In the genomic region with DNA sequence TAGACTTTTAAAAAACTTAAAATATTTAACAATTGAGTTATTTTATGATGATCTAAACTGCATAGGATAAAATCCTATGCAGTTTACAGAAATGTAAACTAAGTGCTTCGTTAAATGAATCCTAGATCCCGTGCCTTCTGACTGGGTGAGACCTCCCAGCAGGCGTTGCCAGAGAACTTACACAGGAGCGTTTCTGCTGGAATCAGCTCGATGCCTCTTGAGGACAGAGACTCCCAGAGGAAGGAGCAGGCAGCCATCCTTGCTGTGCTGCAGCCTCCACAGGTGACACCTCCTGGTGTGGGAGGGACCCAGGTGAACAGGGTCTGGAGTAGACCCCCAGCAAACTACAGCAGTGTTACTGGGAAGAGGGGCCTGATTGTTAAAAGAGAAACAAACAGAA, we compare ENCODE assay signal across 21 cellular contexts.
"Had no signal": no experiment of that assay in that cellular context is flagged by ENCODE, and none has a peak within 500 bp of the region (broad histone marks: within the 10 kb centered on the region; RNA-seq: fewer than 3 reads in every experiment).

No MANE protein-coding gene starts in this region.

- DNase-seq: activated B cell treated with CpG ODN at 0.5 μM for 24 hours; activated CD4-positive, alpha-beta T cell treated with anti-CD3 and anti-CD28 coated beads for 4 hours; activated CD8-positive, alpha-beta T cell treated with anti-CD3 and anti-CD28 coated beads for 36 hours; activated naive CD4-positive, alpha-beta T cell treated with Interleukin-2 at 50 U/mL for 16 hours; activated naive CD8-positive, alpha-beta T cell treated with anti-CD3 and anti-CD28 coated beads, Interleukin-2, amount 10 ng/mL, durations not matched to agents 7 days and 5 days; activated T-cell treated with anti-CD3 and anti-CD28 coated beads, Interleukin-2, amount 50 U/mL, for 1 hour; amygdala; effector memory CD8-positive, alpha-beta T cell; foreskin melanocyte; naive thymus-derived CD8-positive, alpha-beta T cell; retina; stimulated activated CD4-positive, alpha-beta T cell treated with anti-CD3 and anti-CD28 coated beads, Interleukin-12 subunit alpha, Interleukin-12 subunit beta, amount 100 ng/mL, for 4 hours; stimulated activated CD4-positive, alpha-beta T cell treated with anti-CD3 and anti-CD28 coated beads, Interleukin-1b, Interleukin-23, amount 100 ng/mL, for 48 hours; stimulated activated naive CD4-positive, alpha-beta T cell treated with Interleukin-2 at 50 U/mL for 16 hours; thyroid gland had no signal

- H3K4me3 ChIP-seq: cardiac muscle cell, thyroid gland had no signal

- FAIRE-seq: TTC549 had no signal

- H3K36me3 Mint-ChIP-seq: activated naive CD8-positive, alpha-beta T cell treated with anti-CD3 and anti-CD28 coated beads, Interleukin-2, amount 10 ng/mL, durations not matched to agents 7 days and 5 days had no signal

- H3K9me3 ChIP-seq: thyroid gland had no signal

- H3K36me3 ChIP-seq: cardiac muscle cell, thyroid gland had no signal

- H3K27me3 Mint-ChIP-seq: activated B cell treated with CpG ODN at 0.5 μM for 24 hours; activated CD8-positive, alpha-beta T cell treated with anti-CD3 and anti-CD28 coated beads for 36 hours; activated T-helper 17 cell treated with anti-CD3 and anti-CD28 coated beads, Interleukin-2, amount 50 U/mL, for 72 hours; effector memory CD8-positive, alpha-beta T cell; memory B cell; naive thymus-derived CD8-positive, alpha-beta T cell had no signal

- H3K9me3 Mint-ChIP-seq: activated T-helper 17 cell treated with anti-CD3 and anti-CD28 coated beads, Interleukin-2, amount 50 U/mL, for 72 hours; effector memory CD8-positive, alpha-beta T cell; memory B cell; T-helper 2 cell treated with Interferon-gamma antibody and Interleukin-4, amounts not matched to agents 5 μg/mL and 100 μg/mL, for 36 hours had no signal

- H3K27ac Mint-ChIP-seq: activated B cell treated with CpG ODN at 0.5 μM for 24 hours; activated CD8-positive, alpha-beta T cell treated with anti-CD3 and anti-CD28 coated beads for 36 hours; activated naive CD8-positive, alpha-beta T cell treated with anti-CD3 and anti-CD28 coated beads, Interleukin-2, amount 10 ng/mL, durations not matched to agents 7 days and 5 days; activated T-helper 17 cell treated with anti-CD3 and anti-CD28 coated beads, Interleukin-2, amount 50 U/mL, for 72 hours; effector memory CD8-positive, alpha-beta T cell; memory B cell; naive thymus-derived CD8-positive, alpha-beta T cell; T-helper 2 cell treated with Interferon-gamma antibody and Interleukin-4, amounts not matched to agents 5 μg/mL and 100 μg/mL, for 36 hours had no signal

- ATAC-seq: activated CD8-positive, alpha-beta T cell treated with anti-CD3 and anti-CD28 coated beads for 36 hours; activated T-helper 17 cell treated with anti-CD3 and anti-CD28 coated beads, Interleukin-2, amount 50 U/mL, for 72 hours; effector memory CD8-positive, alpha-beta T cell; naive thymus-derived CD8-positive, alpha-beta T cell had no signal

- H3K27ac ChIP-seq: cardiac muscle cell, epithelial cell of prostate, thyroid gland had no signal

- H3K27me3 ChIP-seq: cardiac muscle cell, thyroid gland had no signal

- H3K4me1 Mint-ChIP-seq: activated B cell treated with CpG ODN at 0.5 μM for 24 hours; activated naive CD8-positive, alpha-beta T cell treated with anti-CD3 and anti-CD28 coated beads, Interleukin-2, amount 10 ng/mL, durations not matched to agents 7 days and 5 days; activated T-helper 17 cell treated with anti-CD3 and anti-CD28 coated beads, Interleukin-2, amount 50 U/mL, for 72 hours had no signal

- H3K4me3 Mint-ChIP-seq: activated B cell treated with CpG ODN at 0.5 μM for 24 hours; activated CD8-positive, alpha-beta T cell treated with anti-CD3 and anti-CD28 coated beads for 36 hours; activated naive CD8-positive, alpha-beta T cell treated with anti-CD3 and anti-CD28 coated beads, Interleukin-2, amount 10 ng/mL, durations not matched to agents 7 days and 5 days; activated T-helper 17 cell treated with anti-CD3 and anti-CD28 coated beads, Interleukin-2, amount 50 U/mL, for 72 hours; effector memory CD8-positive, alpha-beta T cell; memory B cell; naive thymus-derived CD8-positive, alpha-beta T cell; T-helper 2 cell treated with Interferon-gamma antibody and Interleukin-4, amounts not matched to agents 5 μg/mL and 100 μg/mL, for 36 hours had no signal
